ENCODE assay signal across 12 cellular contexts in genomic region chr3:9778518-9779129, GRCh38. TPM values are rescaled to one million over a fixed set of nuclear protein-coding genes. Genes with fewer than 3 reads are reported as not detected.
DNase-seq lines count a peak whose midpoint lies in the region.
"Had no signal": no experiment of that assay in that cellular context is flagged by ENCODE, and none has a peak within 500 bp of the region (broad histone marks: within the 10 kb centered on the region; RNA-seq: fewer than 3 reads in every experiment).

No MANE protein-coding gene starts in this region.

- H3K4me3 ChIP-seq in ACC112 (ENCODE audit: low read depth, low read length): no peak overlapping the region
- H3K4me3 ChIP-seq in GM23248: no peak overlapping the region
- H3K4me3 ChIP-seq: ascending aorta, PC-9 had no signal

- peaks cover 32% of the 10 kb centered on the region for H3K36me3 Mint-ChIP-seq in activated naive CD8-positive, alpha-beta T cell treated with anti-CD3 and anti-CD28 coated beads for 36 hours

- H3K9me3 Mint-ChIP-seq in activated naive CD8-positive, alpha-beta T cell treated with anti-CD3 and anti-CD28 coated beads for 36 hours: peaks cover 3% of the 10 kb centered on the region

- in situ Hi-C loops in GM23248 (cut with MboI): no loop called here

- H3K9me2 ChIP-seq in GM23248 (ENCODE audit: insufficient read depth): no peaks in the 10 kb centered on the region

- 77 to 85% methylated on average over 6 of the region's 6 CpGs for WGBS in GM23248 (ENCODE audit: low coverage in 1 of 2, low lambda C conversion rate in 2 of 2, missing lambda C conversion rate in 2 of 2), 2 experiments

- H2AFZ ChIP-seq in ACC112 (ENCODE audit: low read length, unreplicated experiment) (no peak overlapping the region), GM23248 (0 out of 2 replicates have a peak overlapping the region, but pooled peaks have one; percentile 23)
- H2AFZ ChIP-seq: PC-9 had no signal

- H3K4me1 ChIP-seq in ACC112 (ENCODE audit: control insufficient read depth, insufficient read depth, low read length, unreplicated experiment) (peaks cover 19% of the 10 kb centered on the region), GM23248 (ENCODE audit: insufficient read depth) (peaks cover 23% of the 10 kb centered on the region)
- H3K4me1 ChIP-seq: ascending aorta had no signal

- H3K79me2 ChIP-seq in ACC112 (ENCODE audit: control insufficient read depth, insufficient read depth, low read length, unreplicated experiment) (no peaks in the 10 kb centered on the region), GM23248 (ENCODE audit: insufficient read depth) (no peaks in the 10 kb centered on the region)

- H3K4me3 Mint-ChIP-seq in activated naive CD8-positive, alpha-beta T cell treated with anti-CD3 and anti-CD28 coated beads for 36 hours: peak overlapping the region; percentile 43

- H4K20me1 ChIP-seq in GM23248 (ENCODE audit: insufficient read depth): no peaks in the 10 kb centered on the region

- H3K4me2 ChIP-seq in GM23248 (ENCODE audit: unreplicated experiment): peak overlapping the region; percentile 16
- H3K4me2 ChIP-seq: PC-9 had no signal

- H3K27me3 ChIP-seq in ACC112 (ENCODE audit: insufficient read depth, low read length) (no peaks in the 10 kb centered on the region), GM23248 (replicated peaks; ENCODE audit: insufficient read depth) (no peaks in the 10 kb centered on the region)
- H3K27me3 ChIP-seq: ascending aorta had no signal

- H3K27ac ChIP-seq in ACC112 (ENCODE audit: low read depth, low read length) (peak overlapping the region; percentile 50), GM23248 (peak overlapping the region; percentile 93)
- H3K27ac ChIP-seq: ascending aorta, PC-9, VCaP had no signal

- peak overlapping the region; percentile 91 for H3K27ac Mint-ChIP-seq in activated naive CD8-positive, alpha-beta T cell treated with anti-CD3 and anti-CD28 coated beads for 36 hours

- H3K9ac ChIP-seq in GM23248: peak overlapping the region; percentile 67

- H3K4me1 Mint-ChIP-seq in activated naive CD8-positive, alpha-beta T cell treated with anti-CD3 and anti-CD28 coated beads for 36 hours: peaks cover 60% of the 10 kb centered on the region

- H3K9me3 ChIP-seq in GM23248 (ENCODE audit: low read depth): no peaks in the 10 kb centered on the region
- H3K9me3 ChIP-seq: ascending aorta had no signal

- no peaks in the 10 kb centered on the region for H3K27me3 Mint-ChIP-seq in activated naive CD8-positive, alpha-beta T cell treated with anti-CD3 and anti-CD28 coated beads for 36 hours

- DNase-seq in GM23248 (peak; percentile 68), middle frontal gyrus (ENCODE audit: extremely low spot score, low spot score) (peak; percentile 56), LoVo (ENCODE audit: low spot score) (no peak), RKO (ENCODE audit: low spot score) (no peak), activated gamma-delta T cell (lab: John Stamatoyannopoulos, UW) (no peak), NCI-H526 (lab: John Stamatoyannopoulos, UW) (no peak)
- DNase-seq in activated naive CD8-positive, alpha-beta T cell treated with anti-CD3 and anti-CD28 coated beads for 36 hours: no peak
- DNase-seq: NCI-H2171, PC-9 had no signal

- peaks cover 38% of the 10 kb centered on the region for H3F3A ChIP-seq in GM23248 (ENCODE audit: insufficient read depth)

- H3K36me3 ChIP-seq in ACC112 (ENCODE audit: insufficient read depth, low read length): 0 out of 2 replicates have a peak, but pooled peaks cover 6% of the 10 kb centered on the region
- peaks cover 15% of the 10 kb centered on the region; the same call in 1 of the 2 replicates for H3K36me3 ChIP-seq in GM23248 (ENCODE audit: low read depth)

RNA-seq across cellular contexts. Expression of gene CAMK1, which starts 8.9 kb away (rescaled TPM):
- total RNA-seq in GM23248 (2014; rRNA removed; shearing (Covaris generic)): 26.9 and 30.6 TPM in 2 replicates
- 27.7 and 28.3 TPM in 2 replicates for polyA plus RNA-seq in GM23248 (2016; fragmentation: Nextera tagmentation; extraction: Ambion mirVana)
- total RNA-seq in activated naive CD8-positive, alpha-beta T cell treated with anti-CD3 and anti-CD28 coated beads for 36 hours: 10 to 100 TPM; 24.8 to 25.7 TPM

RNA-seq across cellular contexts. Expression of gene TADA3, which starts 13.6 kb away (rescaled TPM):
- total RNA-seq in GM23248 (2014; rRNA removed; shearing (Covaris generic)): 131 and 135 TPM in 2 replicates
- 85.1 and 87.7 TPM in 2 replicates for polyA plus RNA-seq in GM23248 (2016; fragmentation: Nextera tagmentation; extraction: Ambion mirVana)
- 10 to 100 TPM; 49.5 to 50.8 TPM for total RNA-seq in activated naive CD8-positive, alpha-beta T cell treated with anti-CD3 and anti-CD28 coated beads for 36 hours

RNA-seq across cellular contexts. Expression of gene ARPC4, which starts 14.3 kb away (rescaled TPM):
- total RNA-seq in GM23248 (2014; rRNA removed; shearing (Covaris generic)): 315 and 325 TPM in 2 replicates
- polyA plus RNA-seq in GM23248 (2016; fragmentation: Nextera tagmentation; extraction: Ambion mirVana): 182 and 190 TPM in 2 replicates
- total RNA-seq in activated naive CD8-positive, alpha-beta T cell treated with anti-CD3 and anti-CD28 coated beads for 36 hours: 100 to 1,000 TPM; 251 to 253 TPM

RNA-seq across cellular contexts. Expression of gene OGG1, which starts 28.9 kb away (rescaled TPM):
- 18.0 and 36.5 TPM in 2 replicates for total RNA-seq in GM23248 (2014; rRNA removed; shearing (Covaris generic))
- polyA plus RNA-seq in GM23248 (2016; fragmentation: Nextera tagmentation; extraction: Ambion mirVana): 23.0 and 24.6 TPM in 2 replicates
- 10 to 100 TPM; 27.0 to 30.0 TPM for total RNA-seq in activated naive CD8-positive, alpha-beta T cell treated with anti-CD3 and anti-CD28 coated beads for 36 hours

RNA-seq across cellular contexts. Expression of gene TTLL3, which starts 31.4 kb away (rescaled TPM):
- total RNA-seq in GM23248 (2014; rRNA removed; shearing (Covaris generic)): 30.3 and 31.1 TPM in 2 replicates
- polyA plus RNA-seq in GM23248 (2016; fragmentation: Nextera tagmentation; extraction: Ambion mirVana): 20.1 and 26.9 TPM in 2 replicates
- total RNA-seq in activated naive CD8-positive, alpha-beta T cell treated with anti-CD3 and anti-CD28 coated beads for 36 hours: 10 to 100 TPM; 22.7 to 23.8 TPM

Comparison
In these comparisons a context has a peak if more than half of its experiments do, and no peak if none do; other contexts are left out.
1. DNase-seq: peak in GM23248 (single experiment) and middle frontal gyrus (single experiment); none in activated naive CD8-positive, alpha-beta T cell treated with anti-CD3 and anti-CD28 coated beads for 36 hours (single experiment), LoVo (single experiment), RKO (single experiment), activated gamma-delta T cell (single experiment) and NCI-H526 (0 of 2).